ENCODE assay signal across 11 cellular contexts in genomic region chr7:25952277-25953057, GRCh38.
DNase-seq lines count a peak whose midpoint lies in the region; ATAC-seq and TF ChIP-seq lines count a peak whose summit lies in the region.
"Had no signal": no experiment of that assay in that cellular context is flagged by ENCODE, and none has a peak within 500 bp of the region (broad histone marks: within the 10 kb centered on the region; RNA-seq: fewer than 3 reads in every experiment).

No MANE protein-coding gene starts in this region.

- H3K36me3 ChIP-seq in ACC112 (ENCODE audit: insufficient read depth, low read length), result no peaks in the 10 kb centered on the region
- no peaks in the 10 kb centered on the region for H3K36me3 ChIP-seq in HCT116 (ENCODE audit: control insufficient read depth in 1 of 2, insufficient read depth in 2 of 2, low read length in 2 of 2)
- no peaks in the 10 kb centered on the region for H3K36me3 ChIP-seq in PC-9 (ENCODE audit: low read depth)
- H3K36me3 ChIP-seq in liver (ENCODE audit: control insufficient read depth in 4 of 4, insufficient read depth in 3 of 4, low read depth in 1 of 4, low read length in 3 of 4), result no peaks in the 10 kb centered on the region
- H3K36me3 ChIP-seq: cardiac muscle cell had no signal

- H3K27me3 ChIP-seq in ACC112 (ENCODE audit: insufficient read depth, low read length) (peaks cover 69% of the 10 kb centered on the region), HCT116 (ENCODE audit: insufficient read depth, low read length) (no peaks in the 10 kb centered on the region), PC-9 (ENCODE audit: insufficient read depth, low read depth) (no peaks in the 10 kb centered on the region), liver (ENCODE audit: control insufficient read depth in 4 of 4, insufficient read depth in 4 of 4, low read length in 3 of 4) (no peaks in the 10 kb centered on the region)
- H3K27me3 ChIP-seq: cardiac muscle cell had no signal

- RAD21 ChIA-PET in HCT116 (lab: Charles Lee; ENCODE audit: low non-redundant PET in 1 of 2, low total read pairs in 2 of 2, uncharacterized antibody in 2 of 2, unreplicated experiment in 2 of 2), result no interaction called here

- POLR2A ChIA-PET in HCT116 (lab: Charles Lee) (no interaction called here), PC-9 (lab: Charles Lee; ENCODE audit: unreplicated experiment) (no interaction called here)

- CTCF ChIA-PET in HCT116 (lab: Charles Lee) (no interaction called here), PC-9 (lab: Charles Lee) (interaction anchor here (0.6 kb wide), 1 partner anchor 254 kb away, joined by 3 read pairs; no protein-coding TSS in a partner anchor)

- H3K4me2 ChIP-seq in HCT116 (ENCODE audit: low read length) (peak overlapping the region; percentile 95; the same call in 1 of the 2 replicates), PC-9 (peak overlapping the region; percentile 86)

- no TSS peak for BruUV-seq in HCT116 (replicated peaks; lab: Mats Ljungman, UMichigan)
- BruUV-seq in PC-9 (replicated peaks; lab: Mats Ljungman, UMichigan), result no TSS peak

- no peak for TF ChIP-seq POLR2A in HCT116 (IDR thresholded peaks at IDR 0.05; ENCODE audit: borderline replicate concordance, extremely low read depth, insufficient read depth, insufficient read length)

- no peak for DNase-seq in HCT116 (ENCODE audit: low read depth, low spot score)
- DNase-seq in PC-9, result no peak
- DNase-seq in GOT3 (lab: John Stamatoyannopoulos, UW), result no peak
- no peak for DNase-seq in dedifferentiated amniotic fluid mesenchymal stem cell (ENCODE audit: extremely low spot score)
- DNase-seq: kidney glomerular epithelial cell; stimulated activated CD4-positive, alpha-beta T cell treated with anti-CD3 and anti-CD28 coated beads, Interleukin-2, amount 100 ng/mL, for 48 hours had no signal

- H4K20me1 ChIP-seq in HCT116 (ENCODE audit: insufficient read depth) (no peaks in the 10 kb centered on the region), PC-9 (ENCODE audit: insufficient read depth) (no peaks in the 10 kb centered on the region)

- no peaks in the 10 kb centered on the region for H3K9me2 ChIP-seq in HCT116 (ENCODE audit: insufficient read depth)
- H3K9me2 ChIP-seq in PC-9 (ENCODE audit: insufficient read depth), result no peaks in the 10 kb centered on the region

- H3F3A ChIP-seq in PC-9 (ENCODE audit: insufficient read depth, low read depth), result peaks cover 5% of the 10 kb centered on the region; the same call in 1 of the 2 replicates

- no peaks in the 10 kb centered on the region for H3K4me1 ChIP-seq in ACC112 (ENCODE audit: control insufficient read depth, insufficient read depth, low read length, unreplicated experiment)
- H3K4me1 ChIP-seq in HCT116 (ENCODE audit: control insufficient read depth in 1 of 2, insufficient read depth in 2 of 2, low read length in 2 of 2), result peaks cover 8 to 18% of the 10 kb centered on the region in 2 experiments
- no peaks in the 10 kb centered on the region for H3K4me1 ChIP-seq in PC-9 (replicated peaks; ENCODE audit: insufficient read depth)
- peaks cover 4 to 22% (median 17%) of the 10 kb centered on the region in 4 donors for H3K4me1 ChIP-seq in liver (ENCODE audit: control insufficient read depth in 4 of 4, insufficient read depth in 4 of 4, low read length in 3 of 4)

- H3K9ac ChIP-seq in HCT116 (ENCODE audit: low read length) (no peak overlapping the region), liver (ENCODE audit: low read depth in 1 of 2, low read length in 2 of 2) (peak overlapping the region in 1 of 2 donors; percentile 90)

- H3K79me2 ChIP-seq in ACC112 (ENCODE audit: control insufficient read depth, insufficient read depth, low read length, unreplicated experiment), result no peaks in the 10 kb centered on the region
- H3K79me2 ChIP-seq in HCT116 (ENCODE audit: insufficient read depth, low read length), result no peaks in the 10 kb centered on the region
- no peaks in the 10 kb centered on the region for H3K79me2 ChIP-seq in PC-9 (ENCODE audit: low read depth)

- intact Hi-C loops in HCT116 (cut with micrococcal nuclease) (no loop called here), PC-9 (cut with micrococcal nuclease; ENCODE audit: unreplicated experiment) (no loop called here)

- ATAC-seq in HCT116 (no peak), HG02798 (IDR thresholded peaks at IDR 0.05; ENCODE audit: poor library complexity, unreplicated experiment) (no peak), GM18867 (IDR thresholded peaks at IDR 0.05; ENCODE audit: unreplicated experiment) (no peak)

- H3K9me3 ChIP-seq in HCT116 (ENCODE audit: control insufficient read depth in 1 of 2, insufficient read depth in 1 of 2, low read depth in 1 of 2, low read length in 2 of 2) (no peaks in the 10 kb centered on the region), PC-9 (ENCODE audit: insufficient read depth, low read depth) (no peaks in the 10 kb centered on the region), liver (ENCODE audit: control insufficient read depth in 4 of 4, low read length in 3 of 4) (no peaks in the 10 kb centered on the region)

- H3K4me3 ChIP-seq in ACC112 (ENCODE audit: low read depth, low read length) (peak overlapping the region; percentile 78; the same call in 1 of the 2 replicates), HCT116 (replicated peaks in 1 of 2; ENCODE audit: low read depth in 1 of 2, low read length in 2 of 2) (no peak overlapping the region), PC-9 (peak overlapping the region; percentile 69; the same call in 1 of the 2 replicates), liver (ENCODE audit: low read depth in 1 of 3, low read length in 3 of 3) (peak overlapping the region; percentile 65 to 90 (median 73))

- no peak overlapping the region for H2AFZ ChIP-seq in ACC112 (ENCODE audit: low read length, unreplicated experiment)
- H2AFZ ChIP-seq in HCT116 (ENCODE audit: low read depth, low read length, poor library complexity, severe bottlenecking), result peak overlapping the region; percentile 92
- no peak overlapping the region for H2AFZ ChIP-seq in PC-9

- TF ChIP-seq RAD21 in HCT116 (IDR thresholded peaks at IDR 0.05; ENCODE audit: low read depth) (no peak), liver (IDR thresholded peaks at IDR 0.05) (peak; percentile 43 to 66)

- 39% methylated on average over 18 of the region's 18 CpGs for WGBS in liver

- H3K27ac ChIP-seq in ACC112 (ENCODE audit: low read depth, low read length), result no peak overlapping the region
- H3K27ac ChIP-seq in HCT116 (ENCODE audit: low read depth, low read length), result no peak overlapping the region
- no peak overlapping the region for H3K27ac ChIP-seq in PC-9
- peak overlapping the region; percentile 21 to 82 for H3K27ac ChIP-seq in liver (ENCODE audit: low read depth in 1 of 2, low read length in 2 of 2)

- no peak for TF ChIP-seq CTCF in HCT116 (IDR thresholded peaks at IDR 0.05 in 2 of 3, conservative IDR thresholded peaks at IDR 0.05 in 1 of 3; ENCODE audit: borderline replicate concordance in 1 of 3, insufficient read depth in 1 of 3, low read depth in 2 of 3, low read length in 2 of 3)
- TF ChIP-seq CTCF in PC-9 (conservative IDR thresholded peaks at IDR 0.05), result no peak
- no peak for TF ChIP-seq CTCF in liver (IDR thresholded peaks at IDR 0.05; ENCODE audit: low read depth, low read length, missing input control)

TF ChIP-seq in HCT116, 20 proteins besides CTCF, POLR2A, EP300 and RAD21:
- TF ChIP-seq EGR1 (IDR thresholded peaks at IDR 0.05; ENCODE audit: low read depth) (no peak), CEBPB (IDR thresholded peaks at IDR 0.05; ENCODE audit: low read depth) (no peak), EZH2phosphoT487 (IDR thresholded peaks at IDR 0.05; ENCODE audit: borderline replicate concordance) (no peak), JUND (IDR thresholded peaks at IDR 0.05) (no peak), ZFX (IDR thresholded peaks at IDR 0.05) (no peak), ELF1 (IDR thresholded peaks at IDR 0.05; ENCODE audit: borderline replicate concordance, low read depth) (no peak), SIN3A (IDR thresholded peaks at IDR 0.05; ENCODE audit: low read depth) (no peak), EZH2 (IDR thresholded peaks at IDR 0.05) (no peak), YY1 (IDR thresholded peaks at IDR 0.05; ENCODE audit: extremely low read depth, insufficient replicate concordance, low read depth, low read length) (no peak)
- TF ChIP-seq, protein P1, sequence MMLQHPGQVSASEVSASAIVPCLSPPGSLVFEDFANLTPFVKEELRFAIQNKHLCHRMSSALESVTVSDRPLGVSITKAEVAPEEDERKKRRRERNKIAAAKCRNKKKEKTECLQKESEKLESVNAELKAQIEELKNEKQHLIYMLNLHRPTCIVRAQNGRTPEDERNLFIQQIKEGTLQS (IDR thresholded peaks at IDR 0.05), result no peak

TF ChIP-seq in liver, 16 proteins besides CTCF, POLR2A, EP300 and RAD21 (continues in another document):
- peak; percentile 56 to 71 for TF ChIP-seq HNF4A (conservative IDR thresholded peaks at IDR 0.05)
- peak; percentile 23 for TF ChIP-seq HNF4G (IDR thresholded peaks at IDR 0.05)
- TF ChIP-seq, protein P1 (IDR thresholded peaks at IDR 0.05), result peak; percentile 94
- peak; percentile 88 for TF ChIP-seq SP1 (IDR thresholded peaks at IDR 0.05)
- TF ChIP-seq, protein P2, sequence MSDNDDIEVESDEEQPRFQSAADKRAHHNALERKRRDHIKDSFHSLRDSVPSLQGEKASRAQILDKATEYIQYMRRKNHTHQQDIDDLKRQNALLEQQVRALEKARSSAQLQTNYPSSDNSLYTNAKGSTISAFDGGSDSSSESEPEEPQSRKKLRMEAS (IDR thresholded peaks at IDR 0.05), result no peak
- peak; percentile 48 for TF ChIP-seq FOXA1 (IDR thresholded peaks at IDR 0.05)
- TF ChIP-seq TAF1 (conservative IDR thresholded peaks at IDR 0.05), result peak; percentile 75
- TF ChIP-seq JUND (IDR thresholded peaks at IDR 0.05), result peak; percentile 21 to 71
- no peak for TF ChIP-seq GABPA (IDR thresholded peaks at IDR 0.05 in 1 of 2, conservative IDR thresholded peaks at IDR 0.05 in 1 of 2)

Comparison
In these comparisons a context has a peak if more than half of its experiments do, and no peak if none do; other contexts are left out.
1. H3K27ac ChIP-seq: peak in liver (2 of 2); none in ACC112 (single experiment), HCT116 (single experiment) and PC-9 (single experiment).
2. H3K4me3 ChIP-seq: peak in ACC112 (single experiment), PC-9 (single experiment) and liver (3 of 3); none in HCT116 (0 of 2).